ENCODE assay signal across 30 cellular contexts in the genomic region with DNA sequence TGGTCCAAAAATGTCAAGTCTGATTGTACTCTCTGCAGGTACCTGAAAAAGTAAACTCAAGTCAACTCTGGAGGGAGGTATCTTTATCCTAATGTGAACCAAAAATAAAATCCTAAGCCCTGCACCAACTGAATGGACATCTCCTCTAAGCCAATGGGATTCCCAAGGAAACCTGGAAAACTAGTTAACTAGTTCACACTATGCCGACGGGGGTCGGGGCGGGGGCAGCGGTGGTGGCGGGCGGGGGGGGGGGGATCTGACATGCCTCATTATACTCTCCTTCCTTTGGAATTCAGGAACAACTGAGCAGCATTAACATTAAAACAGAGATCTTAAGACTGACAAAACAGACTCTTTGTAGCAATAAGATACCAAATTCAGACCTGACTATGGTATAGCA.
"Had no signal": no experiment of that assay in that cellular context is flagged by ENCODE, and none has a peak within 500 bp of the region (broad histone marks: within the 10 kb centered on the region; RNA-seq: fewer than 3 reads in every experiment).

No MANE protein-coding gene starts in this region.

- H3K4me2 ChIP-seq: SK-N-SH had no signal

- H3K9ac ChIP-seq: SK-N-SH had no signal

- H3K4me1 ChIP-seq: adrenal gland, body of pancreas, breast epithelium, SJSA1 had no signal

- H3K27ac ChIP-seq: adrenal gland, body of pancreas, breast epithelium, SJSA1 had no signal

- H3K9me3 ChIP-seq: adrenal gland, body of pancreas, breast epithelium, SJSA1, SK-N-SH had no signal

- H3K9me3 Mint-ChIP-seq: activated CD4-positive, alpha-beta T cell treated with anti-CD3 and anti-CD28 coated beads, Interleukin-2, amount 10 ng/mL, durations not matched to agents 7 days and 5 days; activated T-helper 1 cell treated with anti-CD3 and anti-CD28 coated beads, Interleukin-12 subunit alpha, Interleukin-12 subunit beta, Interleukin-2, Interleukin-4 antibody, amounts not matched to agents 30 ng/mL and 10 ng/mL and 1 ng/mL, durations not matched to agents 14 hours and 24 hours and 36 hours; T-helper 2 cell treated with Interferon-gamma antibody and Interleukin-4, amounts not matched to agents 5 μg/mL and 100 μg/mL, for 36 hours had no signal

- H3K27me3 ChIP-seq: adrenal gland, body of pancreas, breast epithelium, SJSA1 had no signal

- ATAC-seq: activated CD4-positive, alpha-beta T cell treated with anti-CD3 and anti-CD28 coated beads for 36 hours; activated CD4-positive, CD25-positive, alpha-beta regulatory T cell treated with anti-CD3 and anti-CD28 coated beads, Interleukin-2, amount 50 U/mL, for 24 hours; activated naive CD4-positive, alpha-beta T cell treated with anti-CD3 and anti-CD28 coated beads, Interleukin-2, amount 50 U/mL, for 72 hours; activated T-cell treated with anti-CD3 and anti-CD28 coated beads, Interleukin-2, amount 50 U/mL, for 4 hours; body of pancreas; Panc1 had no signal

- H3K4me3 ChIP-seq: adrenal gland, body of pancreas, breast epithelium, SJSA1 had no signal

- DNase-seq: activated CD4-positive, alpha-beta T cell treated with anti-CD3 and anti-CD28 coated beads for 36 hours; activated CD4-positive, alpha-beta T cell treated with anti-CD3 and anti-CD28 coated beads, Interleukin-2, amount 10 ng/mL, durations not matched to agents 7 days and 5 days; activated CD4-positive, alpha-beta T cell treated with anti-CD3 and anti-CD28 coated beads, Interleukin-2, amount 50 U/mL, for 48 hours; activated CD8-positive, alpha-beta memory T cell treated with anti-CD3 and anti-CD28 coated beads, Interleukin-2, amount 50 U/mL, for 4 hours; activated gamma-delta T cell treated with Interleukin-2 at 50 U/mL for 16 hours; activated naive CD4-positive, alpha-beta T cell treated with anti-CD3 and anti-CD28 coated beads for 36 hours; activated T-cell treated with anti-CD3 and anti-CD28 coated beads for 4 hours; activated T-cell treated with anti-CD3 and anti-CD28 coated beads, Interleukin-2, amount 50 U/mL, for 4 hours; adrenal gland; body of pancreas; NCI-H1092 treated with DMSO at 0.1 percent for 48 hours; NCI-H1417; NCI-H146; NCI-H187; NCI-H2029 treated with DMSO at 0.1 percent for 48 hours; NCI-H2107; NCI-H2171; NCI-H510A; NCI-H526; NCI-H748 treated with DMSO at 0.1 percent for 48 hours; SHP77 treated with DMSO at 0.1 percent for 48 hours; SK-N-SH had no signal

- H3K27me3 Mint-ChIP-seq: activated CD4-positive, alpha-beta T cell treated with anti-CD3 and anti-CD28 coated beads, Interleukin-2, amount 10 ng/mL, durations not matched to agents 7 days and 5 days had no signal

- H3K27ac Mint-ChIP-seq: activated CD4-positive, alpha-beta T cell treated with anti-CD3 and anti-CD28 coated beads for 36 hours; activated CD4-positive, alpha-beta T cell treated with anti-CD3 and anti-CD28 coated beads, Interleukin-2, amount 10 ng/mL, durations not matched to agents 7 days and 5 days; activated naive CD4-positive, alpha-beta T cell treated with anti-CD3 and anti-CD28 coated beads for 36 hours; activated naive CD4-positive, alpha-beta T cell treated with anti-CD3 and anti-CD28 coated beads, Interleukin-2, amount 50 U/mL, for 72 hours; activated T-helper 1 cell treated with anti-CD3 and anti-CD28 coated beads, Interleukin-12 subunit alpha, Interleukin-12 subunit beta, Interleukin-2, Interleukin-4 antibody, amounts not matched to agents 30 ng/mL and 10 ng/mL and 1 ng/mL, durations not matched to agents 14 hours and 24 hours and 36 hours; T-helper 1 cell treated with Interleukin-12 subunit alpha and Interleukin-12 subunit beta and Interleukin-4 antibody, amounts not matched to agents 30 μg/mL and 1 μg/mL, for 36 hours; T-helper 2 cell treated with Interferon-gamma antibody and Interleukin-4, amounts not matched to agents 5 μg/mL and 100 μg/mL, for 36 hours had no signal

- H3K4me3 Mint-ChIP-seq: activated CD4-positive, alpha-beta T cell treated with anti-CD3 and anti-CD28 coated beads for 36 hours; activated CD4-positive, alpha-beta T cell treated with anti-CD3 and anti-CD28 coated beads, Interleukin-2, amount 10 ng/mL, durations not matched to agents 7 days and 5 days; activated naive CD4-positive, alpha-beta T cell treated with anti-CD3 and anti-CD28 coated beads for 36 hours; activated T-cell treated with anti-CD3 and anti-CD28 coated beads, Interleukin-2, amount 50 U/mL, for 4 hours; activated T-helper 1 cell treated with anti-CD3 and anti-CD28 coated beads, Interleukin-12 subunit alpha, Interleukin-12 subunit beta, Interleukin-2, Interleukin-4 antibody, amounts not matched to agents 30 ng/mL and 10 ng/mL and 1 ng/mL, durations not matched to agents 14 hours and 24 hours and 36 hours; T-helper 1 cell treated with Interleukin-12 subunit alpha and Interleukin-12 subunit beta and Interleukin-4 antibody, amounts not matched to agents 30 μg/mL and 1 μg/mL, for 36 hours; T-helper 2 cell treated with Interferon-gamma antibody and Interleukin-4, amounts not matched to agents 5 μg/mL and 100 μg/mL, for 36 hours had no signal

- H3K36me3 ChIP-seq: adrenal gland, breast epithelium, SJSA1 had no signal

- H3K9me2 ChIP-seq: SK-N-SH had no signal

- H3K4me1 Mint-ChIP-seq: activated CD4-positive, alpha-beta T cell treated with anti-CD3 and anti-CD28 coated beads for 36 hours; activated CD4-positive, alpha-beta T cell treated with anti-CD3 and anti-CD28 coated beads, Interleukin-2, amount 10 ng/mL, durations not matched to agents 7 days and 5 days had no signal
